ENCODE assay signal across 11 cellular contexts in the genomic region with DNA sequence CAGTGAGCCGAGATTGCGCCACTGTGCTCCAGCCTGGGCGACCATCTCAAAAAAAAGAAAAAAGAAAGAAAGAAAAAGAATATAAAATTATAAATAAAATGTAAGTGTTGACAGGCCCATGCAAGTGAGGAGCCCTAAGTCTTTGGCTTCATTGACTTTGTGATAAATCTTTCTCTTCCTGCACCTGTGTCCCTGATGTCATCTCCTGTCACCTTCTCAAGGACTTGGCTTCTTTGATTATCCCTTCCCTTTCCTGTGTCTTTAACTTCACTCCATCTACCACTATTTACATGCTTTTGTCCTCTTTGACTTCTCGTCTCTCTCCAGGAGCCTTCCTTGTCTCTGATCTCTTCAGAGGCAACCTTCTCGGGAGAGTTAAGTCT. TPM values are rescaled to one million over a fixed set of nuclear protein-coding genes. Genes with fewer than 3 reads are reported as not detected.
DNase-seq lines count a peak whose midpoint lies in the region; ATAC-seq, FAIRE-seq and TF ChIP-seq lines count a peak whose summit lies in the region.
"Had no signal": no experiment of that assay in that cellular context is flagged by ENCODE, and none has a peak within 500 bp of the region (broad histone marks: within the 10 kb centered on the region; RNA-seq: fewer than 3 reads in every experiment).

No MANE protein-coding gene starts in this region.

- SMC1A ChIA-PET in GM12878 (lab: Charles Lee; ENCODE audit: uncharacterized antibody, unreplicated experiment): interaction anchor here (1.5 to 6.3 kb wide), 5 partner anchors 13 to 51 kb away, joined by 5 to 72 read pairs (median 9); a partner anchor contains a TSS

- no peak for TF ChIP-seq RAD21 in GM12878 (IDR thresholded peaks at IDR 0.05; ENCODE audit: insufficient read depth, low read depth, low read length)

- DNase-seq in CD4-positive, alpha-beta T cell: no peak
- no peak for DNase-seq in GM12878 (ENCODE audit: low read depth, low spot score)
- DNase-seq in osteoblast (ENCODE audit: insufficient read length, low spot score, missing footprints): peak; percentile 48
- no peak for DNase-seq in HuH-7 (ENCODE audit: low spot score)
- no peak for DNase-seq in NCI-H187 treated with DMSO at 0.1 percent for 48 hours (lab: John Stamatoyannopoulos, UW)
- DNase-seq in NCI-H1930 (lab: John Stamatoyannopoulos, UW): no peak
- DNase-seq: MM.1S had no signal

- no peak for TF ChIP-seq POLR2A in GM12878 (IDR thresholded peaks at IDR 0.05; ENCODE audit: low read depth, low read length)

- no peaks in the 10 kb centered on the region for H3K36me3 Mint-ChIP-seq in CD4-positive, alpha-beta T cell (ENCODE audit: low read depth)
- no peaks in the 10 kb centered on the region for H3K36me3 Mint-ChIP-seq in IgD-negative memory B cell

- no peaks in the 10 kb centered on the region for H3K79me2 ChIP-seq in GM12878 (ENCODE audit: control insufficient read depth, insufficient read depth, low read length)
- H3K79me2 ChIP-seq in osteoblast (ENCODE audit: insufficient read depth, low read length): no peaks in the 10 kb centered on the region

- no peaks in the 10 kb centered on the region for H4K20me1 ChIP-seq in GM12878 (ENCODE audit: control insufficient read depth, insufficient read depth)
- no peaks in the 10 kb centered on the region for H4K20me1 ChIP-seq in osteoblast (ENCODE audit: insufficient read depth, low read length)

- H3K4me1 Mint-ChIP-seq in CD4-positive, alpha-beta T cell (ENCODE audit: low read depth): peaks cover 59% of the 10 kb centered on the region
- H3K4me1 Mint-ChIP-seq in IgD-negative memory B cell: peaks cover 22 to 27% (median 25%) of the 10 kb centered on the region in 3 donors

- no peaks in the 10 kb centered on the region for H3K27me3 Mint-ChIP-seq in CD4-positive, alpha-beta T cell
- no peaks in the 10 kb centered on the region for H3K27me3 Mint-ChIP-seq in IgD-negative memory B cell

- H3K9me3 Mint-ChIP-seq in CD4-positive, alpha-beta T cell: no peaks in the 10 kb centered on the region
- H3K9me3 Mint-ChIP-seq in IgD-negative memory B cell: no peaks in the 10 kb centered on the region

- FAIRE-seq in GM12878 (lab: Jason Lieb, UNC): peak; percentile 7

- intact Hi-C loops in CD4-positive, alpha-beta T cell (cut with DNase I, micrococcal nuclease): loop anchor here in 1 of 2 experiments (5.0 kb wide), 1 partner anchor 34 kb away; a partner anchor contains a TSS
- intact Hi-C loops in GM12878 (cut with micrococcal nuclease; ENCODE audit: unreplicated experiment): no loop called here

- TF ChIP-seq CTCF in CD4-positive, alpha-beta T cell (IDR thresholded peaks at IDR 0.05): no peak
- TF ChIP-seq CTCF in GM12878 (IDR thresholded peaks at IDR 0.05 in 2 of 3, conservative IDR thresholded peaks at IDR 0.05 in 1 of 3; ENCODE audit: control insufficient read depth in 2 of 3, extremely low read depth in 1 of 3, insufficient read depth in 1 of 3, low read depth in 3 of 3, low read length in 3 of 3) (no peak), osteoblast (IDR thresholded peaks at IDR 0.05; ENCODE audit: extremely low read depth, low read depth, low read length) (no peak)

- POLR2A ChIA-PET in CD4-positive, alpha-beta T cell (lab: Charles Lee): interaction anchor here (0.8 to 1.8 kb wide), 2 partner anchors 10 to 28 kb away, joined by 3 to 21 read pairs; no protein-coding TSS in a partner anchor
- POLR2A ChIA-PET in GM12878 (lab: Charles Lee): interaction anchor here (1.2 to 3.1 kb wide), 4 partner anchors 33 to 50 kb away, joined by 4 to 20 read pairs (median 10); no protein-coding TSS in a partner anchor

- 95% methylated on average over 5 of the region's 5 CpGs for WGBS in GM12878 (ENCODE audit: insufficient coverage, insufficient replicate concordance, low lambda C conversion rate, missing lambda C conversion rate)

- CTCF ChIA-PET in CD4-positive, alpha-beta T cell (lab: Charles Lee): no interaction called here
- CTCF ChIA-PET in GM12878 (lab: Yijun Ruan, JAX): interaction anchor here (1.9 kb wide), 1 partner anchor 42 kb away, joined by 5 read pairs; no protein-coding TSS in a partner anchor

- H3K4me2 ChIP-seq in GM12878 (ENCODE audit: control insufficient read depth, insufficient read depth) (peak overlapping the region; percentile 86), osteoblast (ENCODE audit: insufficient read depth, low read length) (no peak overlapping the region)

- H3K27me3 ChIP-seq in CD4-positive, alpha-beta T cell (ENCODE audit: control insufficient read depth, insufficient read depth, low read length): no peaks in the 10 kb centered on the region
- no peaks in the 10 kb centered on the region for H3K27me3 ChIP-seq in GM12878 (replicated peaks in 1 of 2; ENCODE audit: control insufficient read depth in 2 of 2, insufficient read depth in 2 of 2, low read length in 1 of 2)
- no peaks in the 10 kb centered on the region for H3K27me3 ChIP-seq in osteoblast (ENCODE audit: insufficient read depth, low read length)

- RAD21 ChIA-PET in GM12878 (lab: Charles Lee; ENCODE audit: unreplicated experiment): interaction anchor here (1.6 to 3.2 kb wide), 4 partner anchors 32 to 50 kb away, joined by 5 to 35 read pairs (median 13); a partner anchor contains a TSS

- ATAC-seq in CD4-positive, alpha-beta T cell (ENCODE audit: poor library complexity): peak; percentile 37
- ATAC-seq in GM12878 (no peak), HG03175 (IDR thresholded peaks at IDR 0.05; ENCODE audit: unreplicated experiment) (no peak)
- ATAC-seq: HCT116 had no signal

- H3K36me3 ChIP-seq in GM12878 (ENCODE audit: control insufficient read depth in 2 of 2, insufficient read depth in 2 of 2, low read length in 1 of 2) (no peaks in the 10 kb centered on the region), osteoblast (ENCODE audit: insufficient read depth, low read length) (no peaks in the 10 kb centered on the region)

- in situ Hi-C loops in GM12878 (cut with MboI): no loop called here

- no TSS peak for BruUV-seq in GM12878 (replicated peaks; lab: Mats Ljungman, UMichigan)

- H2AFZ ChIP-seq in GM12878 (ENCODE audit: control insufficient read depth, low read depth, low read length): peak overlapping the region; percentile 87
- H2AFZ ChIP-seq in osteoblast (ENCODE audit: low read length): peak overlapping the region; percentile 86

- peak overlapping the region; percentile 85 for H3K27ac Mint-ChIP-seq in CD4-positive, alpha-beta T cell
- H3K27ac Mint-ChIP-seq in IgD-negative memory B cell: peak overlapping the region; percentile 36 to 92 (median 39)

- H3K4me3 Mint-ChIP-seq in CD4-positive, alpha-beta T cell: peak overlapping the region; percentile 81
- peak overlapping the region in 2 of 4 donors; percentile 54 to 92 for H3K4me3 Mint-ChIP-seq in IgD-negative memory B cell

- TF ChIP-seq EP300 in GM12878 (IDR thresholded peaks at IDR 0.05; ENCODE audit: borderline replicate concordance in 1 of 2, control insufficient read depth in 1 of 2, low read depth in 2 of 2, low read length in 2 of 2): no peak

- H3K4me3 ChIP-seq in GM12878 (0 out of 2 replicates have a peak overlapping the region, but pooled peaks have one; percentile 48), osteoblast (ENCODE audit: insufficient read depth, low read length) (no peak overlapping the region)

- H3K9ac ChIP-seq in GM12878 (ENCODE audit: control insufficient read depth, insufficient read depth, low read length): peak overlapping the region; percentile 78

- no peak overlapping the region for H3K27ac ChIP-seq in CD4-positive, alpha-beta T cell (ENCODE audit: low read depth, low read length)
- H3K27ac ChIP-seq in GM12878 (ENCODE audit: control insufficient read depth, insufficient read depth) (peak overlapping the region; percentile 95), osteoblast (ENCODE audit: low read depth, low read length) (no peak overlapping the region)
- H3K27ac ChIP-seq: epithelial cell of prostate had no signal

- H3K4me1 ChIP-seq in GM12878 (ENCODE audit: control insufficient read depth, insufficient read depth, low read length) (peaks cover 26% of the 10 kb centered on the region), osteoblast (ENCODE audit: insufficient read depth, low read length) (no peaks in the 10 kb centered on the region)

- H3K9me3 ChIP-seq in CD4-positive, alpha-beta T cell (ENCODE audit: control insufficient read depth, low read length): no peaks in the 10 kb centered on the region
- H3K9me3 ChIP-seq in GM12878 (replicated peaks; ENCODE audit: control insufficient read depth, insufficient read depth, low read length) (no peaks in the 10 kb centered on the region), osteoblast (ENCODE audit: low read depth, low read length) (no peaks in the 10 kb centered on the region)

RNA-seq across cellular contexts. Expression of a gene that starts 33.6 kb away (rescaled TPM):
- total RNA-seq in CD4-positive, alpha-beta T cell: 100 to 1,000 TPM; 193 to 198 TPM
- polyA plus RNA-seq in IgD-negative memory B cell (47.0 TPM), GM12878 (2011; rRNA removed) (69.4 and 112 TPM in 2 replicates), GM12878 (2014; fragmentation: Illumina TruSeq; extraction: Trizol) (142 and 143 TPM in 2 replicates), GM12878 (2014; fragmentation: Nextera tagmentation; extraction: Ambion mirVana) (10 to 100 TPM in 1 of 2 experiments, 1 to 10 TPM in 1; 9.6 to 23.8 TPM), GM12878 (2014; rRNA removed) (92.4 and 96.0 TPM in 2 replicates), GM12878 (2016; fragmentation: Nextera tagmentation; extraction: Ambion mirVana) (10 to 100 TPM; 56.4 to 90.9 TPM)
- total RNA-seq in GM12878 (2013; cell fraction: nucleolus; rRNA removed): 576 and 584 TPM in 2 replicates
- total RNA-seq in GM12878 (2014; rRNA removed) (62.5 and 68.7 TPM in 2 replicates), GM12878 (2014; rRNA removed; fragmentation: Illumina TruSeq; extraction: Trizol) (82.2 and 95.0 TPM in 2 replicates), GM12878 (2021) (151 and 162 TPM in 2 replicates), osteoblast (110 and 127 TPM in 2 replicates)
- polyA plus RNA-seq in GM12878 (2011; ENCODE audit: low read depth): 43.7 TPM
- 154 and 156 TPM in 2 replicates for polyA plus RNA-seq in GM12878 (2011; cell fraction: cytosol; rRNA removed)
- polyA plus RNA-seq in GM12878 (2011; cell fraction: nucleus; rRNA removed): 129 and 167 TPM in 2 replicates
- polyA plus RNA-seq in GM12878 (2012): 63.7 and 89.3 TPM in 2 replicates
- polyA minus RNA-seq in GM12878 (2011; rRNA and poly(A)+ RNA removed): 462 and 496 TPM in 2 replicates
- polyA minus RNA-seq in GM12878 (2011; cell fraction: cytosol; rRNA and poly(A)+ RNA removed): 260 and 293 TPM in 2 replicates
- 313 and 456 TPM in 2 replicates for polyA minus RNA-seq in GM12878 (2011; cell fraction: nucleus; rRNA and poly(A)+ RNA removed)

RNA-seq across cellular contexts. Expression of a gene that starts 55.5 kb away (rescaled TPM):
- 1 to 10 TPM; 1.1 to 3.4 TPM for total RNA-seq in CD4-positive, alpha-beta T cell
- 15.8 TPM for polyA plus RNA-seq in IgD-negative memory B cell
- 1.5 and 1.8 TPM in 2 replicates for total RNA-seq in GM12878 (2013; cell fraction: nucleolus; rRNA removed)
- total RNA-seq in GM12878 (2014; rRNA removed): 15.6 and 19.1 TPM in 2 replicates
- total RNA-seq in GM12878 (2014; rRNA removed; fragmentation: Illumina TruSeq; extraction: Trizol): 12.0 and 14.0 TPM in 2 replicates
- total RNA-seq in GM12878 (2021): 13.5 and 14.8 TPM in 2 replicates
- 11.9 TPM for polyA plus RNA-seq in GM12878 (2011; ENCODE audit: low read depth)
- 4.8 and 8.9 TPM in 2 replicates for polyA plus RNA-seq in GM12878 (2011; rRNA removed)
- 18.9 and 23.4 TPM in 2 replicates for polyA plus RNA-seq in GM12878 (2011; cell fraction: cytosol; rRNA removed)
- polyA plus RNA-seq in GM12878 (2011; cell fraction: nucleus; rRNA removed): 6.9 and 10.1 TPM in 2 replicates
- 11.3 and 16.1 TPM in 2 replicates for polyA plus RNA-seq in GM12878 (2012)
- polyA plus RNA-seq in GM12878 (2014; fragmentation: Illumina TruSeq; extraction: Trizol): 10.2 and 19.7 TPM in 2 replicates
- polyA plus RNA-seq in GM12878 (2014; fragmentation: Nextera tagmentation; extraction: Ambion mirVana): 10 to 100 TPM; 36.6 to 51.6 TPM
- polyA plus RNA-seq in GM12878 (2014; rRNA removed): 18.5 and 22.9 TPM in 2 replicates
- polyA plus RNA-seq in GM12878 (2016; fragmentation: Nextera tagmentation; extraction: Ambion mirVana): 10 to 100 TPM; 22.9 to 24.2 TPM
- polyA minus RNA-seq in GM12878 (2011; rRNA and poly(A)+ RNA removed): 13.2 and 19.5 TPM in 2 replicates
- 5.4 TPM in 1 of 2 replicates, not detected in the other for polyA minus RNA-seq in GM12878 (2011; cell fraction: cytosol; rRNA and poly(A)+ RNA removed)
- 1.1 and 1.6 TPM in 2 replicates for polyA minus RNA-seq in GM12878 (2011; cell fraction: nucleus; rRNA and poly(A)+ RNA removed)
- total RNA-seq in osteoblast: 2.9 and 5.8 TPM in 2 replicates
